In the genomic region with DNA sequence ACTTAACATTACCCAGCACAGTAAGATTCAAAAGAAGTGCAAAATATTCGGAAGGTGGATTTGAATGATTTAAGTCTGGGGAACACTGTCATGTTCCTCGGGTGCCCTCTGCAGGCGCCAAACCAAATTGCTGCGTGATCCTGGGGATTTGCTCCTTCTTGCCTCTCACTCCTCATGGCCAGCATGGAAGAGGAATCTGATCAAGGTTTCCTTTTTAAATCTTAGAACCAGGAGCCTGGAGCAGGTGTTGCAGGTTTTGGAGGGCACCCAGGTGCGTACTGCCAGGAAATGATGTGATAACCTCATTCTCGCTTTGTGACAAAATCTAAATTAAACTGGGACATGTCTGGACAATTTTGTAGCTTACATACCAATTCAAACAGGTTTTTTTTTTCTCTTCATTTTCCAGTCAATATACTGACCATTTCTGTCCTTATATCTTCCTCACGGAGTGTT, we compare ENCODE assay signal across 8 cellular contexts. TPM values are rescaled to one million over a fixed set of nuclear protein-coding genes. Genes with fewer than 3 reads are reported as not detected.
DNase-seq lines count a peak whose midpoint lies in the region; ATAC-seq lines count a peak whose summit lies in the region.

No MANE protein-coding gene starts in this region.

- intact Hi-C loops in activated CD4-positive, alpha-beta memory T cell treated with anti-CD3 and anti-CD28 coated beads for 36 hours (cut with micrococcal nuclease), result loop anchor here (1.0 to 10.0 kb wide), 2 partner anchors 103 to 605 kb away; partner anchors contain the start of gene ZNF217

- H3K27me3 Mint-ChIP-seq in activated CD4-positive, alpha-beta memory T cell treated with anti-CD3 and anti-CD28 coated beads for 36 hours, result peaks cover 2% of the 10 kb centered on the region
- H3K27me3 Mint-ChIP-seq in stimulated activated memory B cell treated with anti-CD40 and anti-IgM and Interleukin-4, amounts not matched to agents 10 μg/mL and 1 μg/mL and 100 μg/mL, for 72 hours, result no peaks in the 10 kb centered on the region

- POLR2A ChIA-PET in activated CD4-positive, alpha-beta memory T cell treated with anti-CD3 and anti-CD28 coated beads for 36 hours (lab: Charles Lee), result no interaction called here

- DNase-seq in EL (peak; percentile 69), NCI-H774 (lab: John Stamatoyannopoulos, UW) (peak; percentile 27), lung microvascular endothelial cell (ENCODE audit: low read depth in 2 of 2) (peak; percentile 74 to 77)
- peak; percentile 79 for DNase-seq in activated CD4-positive, alpha-beta memory T cell treated with anti-CD3 and anti-CD28 coated beads for 36 hours
- peak; percentile 53 for DNase-seq in effector CD4-positive, alpha-beta T cell
- DNase-seq in stimulated activated CD8-positive, alpha-beta memory T cell treated with anti-CD3 and anti-CD28 coated beads, Interleukin-15, amount 100 ng/mL, for 4 hours (ENCODE audit: low read depth in 2 of 2), result peak; percentile 16 to 30

- H3K4me3 Mint-ChIP-seq in activated CD4-positive, alpha-beta memory T cell treated with anti-CD3 and anti-CD28 coated beads for 36 hours, result no peak overlapping the region
- H3K4me3 Mint-ChIP-seq in stimulated activated memory B cell treated with anti-CD40 and anti-IgM and Interleukin-4, amounts not matched to agents 10 μg/mL and 1 μg/mL and 100 μg/mL, for 72 hours, result no peak overlapping the region

- H3K27ac Mint-ChIP-seq in activated CD4-positive, alpha-beta memory T cell treated with anti-CD3 and anti-CD28 coated beads for 36 hours, result no peak overlapping the region
- H3K27ac Mint-ChIP-seq in stimulated activated memory B cell treated with anti-CD40 and anti-IgM and Interleukin-4, amounts not matched to agents 10 μg/mL and 1 μg/mL and 100 μg/mL, for 72 hours, result no peak overlapping the region

- no peaks in the 10 kb centered on the region for H3K36me3 Mint-ChIP-seq in activated CD4-positive, alpha-beta memory T cell treated with anti-CD3 and anti-CD28 coated beads for 36 hours
- no peaks in the 10 kb centered on the region for H3K36me3 Mint-ChIP-seq in stimulated activated memory B cell treated with anti-CD40 and anti-IgM and Interleukin-4, amounts not matched to agents 10 μg/mL and 1 μg/mL and 100 μg/mL, for 72 hours

- H3K4me1 Mint-ChIP-seq in activated CD4-positive, alpha-beta memory T cell treated with anti-CD3 and anti-CD28 coated beads for 36 hours (ENCODE audit: low read depth), result no peaks in the 10 kb centered on the region
- peaks cover 20% of the 10 kb centered on the region for H3K4me1 Mint-ChIP-seq in stimulated activated memory B cell treated with anti-CD40 and anti-IgM and Interleukin-4, amounts not matched to agents 10 μg/mL and 1 μg/mL and 100 μg/mL, for 72 hours

- CTCF ChIA-PET in activated CD4-positive, alpha-beta memory T cell treated with anti-CD3 and anti-CD28 coated beads for 36 hours (lab: Charles Lee), result interaction anchor here (0.7 to 7.5 kb wide), 15 partner anchors 8 to 1887 kb away, joined by 3 to 233 read pairs (median 5); partner anchors contain the start of gene PFDN4

- H3K9me3 Mint-ChIP-seq in activated CD4-positive, alpha-beta memory T cell treated with anti-CD3 and anti-CD28 coated beads for 36 hours, result no peaks in the 10 kb centered on the region
- H3K9me3 Mint-ChIP-seq in stimulated activated memory B cell treated with anti-CD40 and anti-IgM and Interleukin-4, amounts not matched to agents 10 μg/mL and 1 μg/mL and 100 μg/mL, for 72 hours, result no peaks in the 10 kb centered on the region

- ATAC-seq in HG03342 (IDR thresholded peaks at IDR 0.05; ENCODE audit: unreplicated experiment), result peak; percentile 63
- no peak for ATAC-seq in stimulated activated memory B cell treated with anti-CD40 and anti-IgM and Interleukin-4, amounts not matched to agents 10 μg/mL and 1 μg/mL and 100 μg/mL, for 72 hours

RNA-seq across cellular contexts. Expression of gene PFDN4, which starts 8.1 kb away (rescaled TPM):
- total RNA-seq in activated CD4-positive, alpha-beta memory T cell treated with anti-CD3 and anti-CD28 coated beads for 36 hours, result 10 to 100 TPM; 38.4 to 40.3 TPM
- total RNA-seq in lung microvascular endothelial cell, result 57.5 and 80.9 TPM in 2 replicates

RNA-seq across cellular contexts. Expression of gene CYP24A1, which starts 26.0 kb away (rescaled TPM):
- total RNA-seq in activated CD4-positive, alpha-beta memory T cell treated with anti-CD3 and anti-CD28 coated beads for 36 hours, result under 1 TPM; 0.57 to 0.92 TPM
- total RNA-seq in lung microvascular endothelial cell, result not detected in 2 replicates

Comparison
In these comparisons a context has a peak if more than half of its experiments do, and no peak if none do; other contexts are left out.
1. DNase-seq: peak in every context shown above with its lines; median percentile 79 in activated CD4-positive, alpha-beta memory T cell treated with anti-CD3 and anti-CD28 coated beads for 36 hours; 76 in lung microvascular endothelial cell; 69 in EL; 53 in effector CD4-positive, alpha-beta T cell; 27 in NCI-H774; 23 in stimulated activated CD8-positive, alpha-beta memory T cell treated with anti-CD3 and anti-CD28 coated beads, Interleukin-15, amount 100 ng/mL, for 4 hours.